Comparison of ENCODE assay signal across 8 cellular contexts in the genomic region with DNA sequence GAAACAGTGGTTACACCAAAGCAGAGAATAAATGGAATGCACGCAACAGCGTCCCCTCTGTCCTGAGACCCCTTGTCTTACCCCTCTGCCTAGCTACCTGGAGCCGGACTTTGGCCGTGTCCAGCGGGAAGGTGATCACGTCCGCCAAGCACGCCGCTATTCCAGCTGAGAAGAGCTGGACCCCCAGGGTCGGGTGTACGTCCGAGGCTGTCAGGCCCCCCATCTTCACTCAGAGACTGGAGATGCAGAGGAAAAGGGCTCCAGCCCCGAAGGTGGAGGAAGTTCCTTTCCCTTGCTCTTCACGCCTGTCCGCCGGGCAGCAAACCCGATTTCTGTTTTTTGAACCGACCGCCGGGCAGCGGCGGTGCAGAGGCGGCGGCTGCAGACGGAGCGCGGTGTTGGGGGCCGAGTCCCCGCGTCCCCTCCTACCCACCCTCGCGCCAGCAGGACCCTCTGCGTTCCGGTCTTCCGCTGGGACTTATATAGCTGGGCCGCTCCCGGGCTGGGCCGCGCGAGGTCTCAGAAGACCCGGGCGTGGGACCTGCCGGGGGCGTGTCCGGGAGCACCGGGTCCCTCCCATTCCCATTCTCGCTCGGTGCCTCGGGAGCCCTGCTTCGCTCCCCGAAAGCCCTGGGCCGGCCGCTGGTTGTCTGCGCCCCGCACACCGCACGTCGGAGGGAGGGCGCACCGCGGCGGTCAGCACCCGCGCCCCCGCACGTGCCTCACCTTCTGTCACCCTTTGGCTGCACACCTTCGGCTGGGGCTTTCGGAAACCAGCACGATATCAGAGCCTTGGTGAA. TPM values are rescaled to one million over a fixed set of nuclear protein-coding genes. Genes with fewer than 3 reads are reported as not detected.
DNase-seq lines count a peak whose midpoint lies in the region; ATAC-seq and TF ChIP-seq lines count a peak whose summit lies in the region.

A gene with protein sequence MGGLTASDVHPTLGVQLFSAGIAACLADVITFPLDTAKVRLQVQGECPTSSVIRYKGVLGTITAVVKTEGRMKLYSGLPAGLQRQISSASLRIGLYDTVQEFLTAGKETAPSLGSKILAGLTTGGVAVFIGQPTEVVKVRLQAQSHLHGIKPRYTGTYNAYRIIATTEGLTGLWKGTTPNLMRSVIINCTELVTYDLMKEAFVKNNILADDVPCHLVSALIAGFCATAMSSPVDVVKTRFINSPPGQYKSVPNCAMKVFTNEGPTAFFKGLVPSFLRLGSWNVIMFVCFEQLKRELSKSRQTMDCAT (minus strand): TSS at position 455 of the 800 bp plus-strand sequence. CDS start 232 bp downstream, at position 223.

- H3K27ac Mint-ChIP-seq in activated T-cell treated with anti-CD3 and anti-CD28 coated beads, Interleukin-2, amount 50 U/mL, for 24 hours: no peak within 1 kb of the TSS

- TF ChIP-seq EP300 in suprapubic skin (IDR thresholded peaks at IDR 0.05): no peak

- H3K4me3 ChIP-seq in mammary epithelial cell (replicated peaks in 1 of 3; ENCODE audit: insufficient read depth in 1 of 3, low read depth in 2 of 3, low read length in 3 of 3) (peak within 1 kb of the TSS; percentile 45 to 52 (median 47)), suprapubic skin (peak within 1 kb of the TSS; percentile 52)

- intact Hi-C loops in mammary epithelial cell (cut with micrococcal nuclease) (no loop called here), left colon (cut with DNase I, micrococcal nuclease) (no loop called here)

- H3K36me3 ChIP-seq in mammary epithelial cell (ENCODE audit: insufficient read depth, low read length) (no peaks in the 10 kb centered on the region), suprapubic skin (no peaks in the 10 kb centered on the region)

- DNase-seq in activated T-cell treated with anti-CD3 and anti-CD28 coated beads, Interleukin-2, amount 50 U/mL, for 24 hours: peak; percentile 37
- DNase-seq in activated T-cell treated with anti-CD3 and anti-CD28 coated beads for 4 hours (no peak), mammary epithelial cell (no peak), left colon (peak in 1 of 2 donors; percentile 35), suprapubic skin (ENCODE audit: low spot score in 2 of 2) (peak in 1 of 2 donors; percentile 63), kidney glomerular epithelial cell (lab: John Stamatoyannopoulos, UW) (no peak), NCI-H2196 treated with DMSO at 0.1 percent for 48 hours (lab: John Stamatoyannopoulos, UW; ENCODE audit: unreplicated experiment) (no peak)

- H3K79me2 ChIP-seq in mammary epithelial cell (ENCODE audit: insufficient read depth, low read length): no peaks in the 10 kb centered on the region

- peaks cover 66% of the 10 kb centered on the region for H3K27me3 Mint-ChIP-seq in activated T-cell treated with anti-CD3 and anti-CD28 coated beads, Interleukin-2, amount 50 U/mL, for 24 hours

- H3K4me1 Mint-ChIP-seq in activated T-cell treated with anti-CD3 and anti-CD28 coated beads, Interleukin-2, amount 50 U/mL, for 24 hours (ENCODE audit: low read depth): peaks cover 25% of the 10 kb centered on the region

- H3K4me2 ChIP-seq in mammary epithelial cell (ENCODE audit: insufficient read depth, low read depth, low read length): peak within 1 kb of the TSS; percentile 94

- 7% methylated on average over 14 of the region's 69 CpGs for WGBS in mammary epithelial cell (ENCODE audit: low coverage, missing lambda C conversion rate)
- 7% methylated on average over 31 of the region's 69 CpGs for WGBS in suprapubic skin

- H3K27me3 ChIP-seq in mammary epithelial cell (ENCODE audit: insufficient read depth, low read length): peaks cover 38% of the 10 kb centered on the region
- H3K27me3 ChIP-seq in suprapubic skin: peaks cover 58% of the 10 kb centered on the region

- H3K27ac ChIP-seq in mammary epithelial cell (ENCODE audit: insufficient read depth, low read depth, low read length): no peak within 1 kb of the TSS
- H3K27ac ChIP-seq in suprapubic skin: no peak within 1 kb of the TSS

- H2AFZ ChIP-seq in mammary epithelial cell (ENCODE audit: low read depth, low read length): peak within 1 kb of the TSS; percentile 82

- H3K9me3 ChIP-seq in mammary epithelial cell (replicated peaks; ENCODE audit: insufficient read depth, low read length): no peaks in the 10 kb centered on the region
- H3K9me3 ChIP-seq in suprapubic skin: no peaks in the 10 kb centered on the region

- dilution Hi-C loops in mammary epithelial cell (cut with HindIII; ENCODE audit: low sequenced_read_pairs): no loop called here

- in situ Hi-C loops in mammary epithelial cell (cut with MboI; ENCODE audit: low sequenced_read_pairs in 2 of 2): no loop called here

- H3K9ac ChIP-seq in mammary epithelial cell (ENCODE audit: insufficient read depth, low read length): no peak within 1 kb of the TSS

- no peak for TF ChIP-seq CTCF in mammary epithelial cell (conservative IDR thresholded peaks at IDR 0.05 in 1 of 2, IDR thresholded peaks at IDR 0.05 in 1 of 2; ENCODE audit: extremely low read depth in 1 of 2, insufficient read depth in 1 of 2, low read depth in 1 of 2, low read length in 2 of 2)
- no peak for TF ChIP-seq CTCF in suprapubic skin (IDR thresholded peaks at IDR 0.05)

- peaks cover 14% of the 10 kb centered on the region for H3K9me3 Mint-ChIP-seq in activated T-cell treated with anti-CD3 and anti-CD28 coated beads, Interleukin-2, amount 50 U/mL, for 24 hours

- CTCF ChIA-PET in mammary epithelial cell (lab: Charles Lee; ENCODE audit: low non-redundant PET): no interaction called here

- no peak for TF ChIP-seq POLR2A in suprapubic skin (IDR thresholded peaks at IDR 0.05)

- H3K4me1 ChIP-seq in mammary epithelial cell (ENCODE audit: insufficient read depth, low read length): peaks cover 10% of the 10 kb centered on the region
- peaks cover 24% of the 10 kb centered on the region for H3K4me1 ChIP-seq in suprapubic skin

- no TSS peak for BruUV-seq in mammary epithelial cell (replicated peaks; lab: Mats Ljungman, UMichigan)

- H3K4me3 Mint-ChIP-seq in activated T-cell treated with anti-CD3 and anti-CD28 coated beads, Interleukin-2, amount 50 U/mL, for 24 hours: peak within 1 kb of the TSS; percentile 63

- ATAC-seq in left colon: peak; percentile 78
- no peak for ATAC-seq in HG02852 (IDR thresholded peaks at IDR 0.05; ENCODE audit: unreplicated experiment)

- no peaks in the 10 kb centered on the region for H4K20me1 ChIP-seq in mammary epithelial cell (ENCODE audit: insufficient read depth, low read length)

- H3K36me3 Mint-ChIP-seq in activated T-cell treated with anti-CD3 and anti-CD28 coated beads, Interleukin-2, amount 50 U/mL, for 24 hours (ENCODE audit: low read depth): no peaks in the 10 kb centered on the region

RNA-seq across cellular contexts. Expression of the gene that starts here (rescaled TPM):
- total RNA-seq in mammary epithelial cell (not detected), left colon (not detected), suprapubic skin (not detected)
- not detected for polyA plus RNA-seq in mammary epithelial cell
- polyA minus RNA-seq in mammary epithelial cell: not detected

Comparison
In these comparisons a context has a peak if more than half of its experiments do, and no peak if none do; other contexts are left out.
1. Peak in ATAC-seq in left colon; RNA of the gene not detected or under 1 TPM.